In the genomic region with DNA sequence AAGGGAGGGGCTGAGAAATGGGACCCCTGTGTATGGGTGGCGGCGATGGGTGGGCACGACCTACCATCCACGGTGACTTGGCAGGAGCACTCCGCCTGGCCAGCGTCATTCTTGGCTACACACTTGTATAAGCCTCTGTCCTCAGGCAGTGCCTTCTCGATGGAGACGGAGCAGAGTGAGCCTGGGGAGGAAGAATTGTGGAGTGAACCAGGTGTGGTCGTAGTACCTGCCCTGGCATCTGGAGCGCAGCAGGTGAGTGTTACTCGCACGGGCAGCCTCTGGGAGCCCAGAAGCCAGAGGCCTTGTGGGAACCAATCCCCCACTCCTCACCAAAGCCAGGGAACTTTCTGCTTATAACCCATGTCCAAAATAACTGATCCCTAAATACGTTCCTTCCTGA, we compare ENCODE assay signal across 2 cellular contexts.
TF ChIP-seq lines count a peak whose summit lies in the region.

No MANE protein-coding gene starts in this region.

TF ChIP-seq in liver, 16 proteins besides CTCF, POLR2A, EP300 and RAD21 (continued from another document):
- TF ChIP-seq, protein P1, sequence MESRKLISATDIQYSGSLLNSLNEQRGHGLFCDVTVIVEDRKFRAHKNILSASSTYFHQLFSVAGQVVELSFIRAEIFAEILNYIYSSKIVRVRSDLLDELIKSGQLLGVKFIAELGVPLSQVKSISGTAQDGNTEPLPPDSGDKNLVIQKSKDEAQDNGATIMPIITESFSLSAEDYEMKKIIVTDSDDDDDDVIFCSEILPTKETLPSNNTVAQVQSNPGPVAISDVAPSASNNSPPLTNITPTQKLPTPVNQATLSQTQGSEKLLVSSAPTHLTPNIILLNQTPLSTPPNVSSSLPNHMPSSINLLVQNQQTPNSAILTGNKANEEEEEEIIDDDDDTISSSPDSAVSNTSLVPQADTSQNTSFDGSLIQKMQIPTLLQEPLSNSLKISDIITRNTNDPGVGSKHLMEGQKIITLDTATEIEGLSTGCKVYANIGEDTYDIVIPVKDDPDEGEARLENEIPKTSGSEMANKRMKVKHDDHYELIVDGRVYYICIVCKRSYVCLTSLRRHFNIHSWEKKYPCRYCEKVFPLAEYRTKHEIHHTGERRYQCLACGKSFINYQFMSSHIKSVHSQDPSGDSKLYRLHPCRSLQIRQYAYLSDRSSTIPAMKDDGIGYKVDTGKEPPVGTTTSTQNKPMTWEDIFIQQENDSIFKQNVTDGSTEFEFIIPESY (IDR thresholded peaks at IDR 0.05) = no peak
- TF ChIP-seq GABPA (IDR thresholded peaks at IDR 0.05 in 1 of 2, conservative IDR thresholded peaks at IDR 0.05 in 1 of 2) = no peak
- TF ChIP-seq NR2F2 (IDR thresholded peaks at IDR 0.05) = no peak
- TF ChIP-seq, protein P2, sequence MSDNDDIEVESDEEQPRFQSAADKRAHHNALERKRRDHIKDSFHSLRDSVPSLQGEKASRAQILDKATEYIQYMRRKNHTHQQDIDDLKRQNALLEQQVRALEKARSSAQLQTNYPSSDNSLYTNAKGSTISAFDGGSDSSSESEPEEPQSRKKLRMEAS (IDR thresholded peaks at IDR 0.05) = no peak
- TF ChIP-seq SP1 (IDR thresholded peaks at IDR 0.05) = no peak
- no peak for TF ChIP-seq FOXA2 (IDR thresholded peaks at IDR 0.05)
- no peak for TF ChIP-seq EGR1 (IDR thresholded peaks at IDR 0.05; ENCODE audit: low read depth in 2 of 2)
- TF ChIP-seq FOXA1 (IDR thresholded peaks at IDR 0.05) = no peak

TF ChIP-seq in HepG2, 621 proteins besides CTCF, POLR2A, EP300 and RAD21 (continued from another document):
- TF ChIP-seq, protein P3, sequence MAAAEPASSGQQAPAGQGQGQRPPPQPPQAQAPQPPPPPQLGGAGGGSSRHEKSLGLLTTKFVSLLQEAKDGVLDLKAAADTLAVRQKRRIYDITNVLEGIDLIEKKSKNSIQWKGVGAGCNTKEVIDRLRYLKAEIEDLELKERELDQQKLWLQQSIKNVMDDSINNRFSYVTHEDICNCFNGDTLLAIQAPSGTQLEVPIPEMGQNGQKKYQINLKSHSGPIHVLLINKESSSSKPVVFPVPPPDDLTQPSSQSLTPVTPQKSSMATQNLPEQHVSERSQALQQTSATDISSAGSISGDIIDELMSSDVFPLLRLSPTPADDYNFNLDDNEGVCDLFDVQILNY (CRISPR knock-in tag; conservative IDR thresholded peaks at IDR 0.05) = no peak
- no peak for TF ChIP-seq MYNN (CRISPR knock-in tag; IDR thresholded peaks at IDR 0.05; ENCODE audit: low read depth)
- TF ChIP-seq HDAC1 (CRISPR knock-in tag; IDR thresholded peaks at IDR 0.05) = no peak
- TF ChIP-seq ZNF546 (CRISPR knock-in tag; conservative IDR thresholded peaks at IDR 0.05) = no peak
- TF ChIP-seq HDAC6 (IDR thresholded peaks at IDR 0.05; ENCODE audit: low read depth, low read length) = no peak
- TF ChIP-seq, protein P4, sequence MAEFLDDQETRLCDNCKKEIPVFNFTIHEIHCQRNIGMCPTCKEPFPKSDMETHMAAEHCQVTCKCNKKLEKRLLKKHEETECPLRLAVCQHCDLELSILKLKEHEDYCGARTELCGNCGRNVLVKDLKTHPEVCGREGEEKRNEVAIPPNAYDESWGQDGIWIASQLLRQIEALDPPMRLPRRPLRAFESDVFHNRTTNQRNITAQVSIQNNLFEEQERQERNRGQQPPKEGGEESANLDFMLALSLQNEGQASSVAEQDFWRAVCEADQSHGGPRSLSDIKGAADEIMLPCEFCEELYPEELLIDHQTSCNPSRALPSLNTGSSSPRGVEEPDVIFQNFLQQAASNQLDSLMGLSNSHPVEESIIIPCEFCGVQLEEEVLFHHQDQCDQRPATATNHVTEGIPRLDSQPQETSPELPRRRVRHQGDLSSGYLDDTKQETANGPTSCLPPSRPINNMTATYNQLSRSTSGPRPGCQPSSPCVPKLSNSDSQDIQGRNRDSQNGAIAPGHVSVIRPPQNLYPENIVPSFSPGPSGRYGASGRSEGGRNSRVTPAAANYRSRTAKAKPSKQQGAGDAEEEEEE (CRISPR knock-in tag; IDR thresholded peaks at IDR 0.05; ENCODE audit: borderline replicate concordance) = no peak
- no peak for TF ChIP-seq REXO4 (CRISPR knock-in tag; IDR thresholded peaks at IDR 0.05; ENCODE audit: borderline replicate concordance)
- no peak for TF ChIP-seq ZNF160 (CRISPR knock-in tag; IDR thresholded peaks at IDR 0.05)
- no peak for TF ChIP-seq REPIN1 (CRISPR knock-in tag; IDR thresholded peaks at IDR 0.05; ENCODE audit: borderline replicate concordance, low read depth)
- TF ChIP-seq, protein P5, sequence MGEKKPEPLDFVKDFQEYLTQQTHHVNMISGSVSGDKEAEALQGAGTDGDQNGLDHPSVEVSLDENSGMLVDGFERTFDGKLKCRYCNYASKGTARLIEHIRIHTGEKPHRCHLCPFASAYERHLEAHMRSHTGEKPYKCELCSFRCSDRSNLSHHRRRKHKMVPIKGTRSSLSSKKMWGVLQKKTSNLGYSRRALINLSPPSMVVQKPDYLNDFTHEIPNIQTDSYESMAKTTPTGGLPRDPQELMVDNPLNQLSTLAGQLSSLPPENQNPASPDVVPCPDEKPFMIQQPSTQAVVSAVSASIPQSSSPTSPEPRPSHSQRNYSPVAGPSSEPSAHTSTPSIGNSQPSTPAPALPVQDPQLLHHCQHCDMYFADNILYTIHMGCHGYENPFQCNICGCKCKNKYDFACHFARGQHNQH (CRISPR knock-in tag; IDR thresholded peaks at IDR 0.05) = no peak
- TF ChIP-seq KLF16 (CRISPR knock-in tag; IDR thresholded peaks at IDR 0.05) = no peak
- no peak for TF ChIP-seq GZF1 (CRISPR knock-in tag; IDR thresholded peaks at IDR 0.05)
- TF ChIP-seq KAT2B (IDR thresholded peaks at IDR 0.05; ENCODE audit: borderline replicate concordance, low read depth, low read length) = no peak
- no peak for TF ChIP-seq ZNF607 (CRISPR knock-in tag; IDR thresholded peaks at IDR 0.05; ENCODE audit: borderline replicate concordance)
